In the genomic region with DNA sequence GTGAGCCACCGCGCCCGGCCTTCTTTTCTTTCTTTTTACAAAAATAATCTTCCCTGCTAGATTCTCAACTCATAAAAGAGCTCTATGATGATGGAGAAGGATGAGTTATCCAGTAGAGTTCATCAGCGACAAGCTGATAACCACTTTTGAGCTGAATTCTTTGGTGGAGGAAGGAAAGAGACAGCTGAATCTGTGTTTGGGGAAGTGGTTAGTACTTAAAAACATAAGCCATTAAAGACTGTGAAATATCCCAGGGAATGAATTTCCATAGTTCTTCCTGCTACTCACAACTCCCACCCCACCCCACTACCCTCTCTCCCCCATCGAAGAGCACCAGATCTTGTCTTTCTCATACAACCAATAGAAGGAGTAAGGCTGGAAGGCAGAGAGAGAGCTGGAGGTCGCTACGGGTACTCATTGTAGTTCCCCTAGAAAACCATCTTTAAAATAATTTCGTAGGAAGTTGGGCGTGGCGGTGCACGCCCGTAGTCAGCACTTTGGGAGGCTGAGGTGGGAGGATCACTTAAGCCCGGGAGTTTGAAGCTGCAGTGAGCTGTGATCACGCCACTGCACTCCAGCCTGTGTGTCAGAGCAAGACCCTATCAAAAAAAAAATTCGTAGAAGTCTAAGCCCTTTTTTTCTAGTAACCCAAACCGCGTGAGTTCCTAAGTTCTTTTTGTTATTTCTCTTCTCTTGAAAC, we compare ENCODE assay signal across 8 cellular contexts. TPM values are rescaled to one million over a fixed set of nuclear protein-coding genes. Genes with fewer than 3 reads are reported as not detected.
DNase-seq lines count a peak whose midpoint lies in the region; ATAC-seq and TF ChIP-seq lines count a peak whose summit lies in the region.

No MANE protein-coding gene starts in this region.

- no peaks in the 10 kb centered on the region; the same call in 1 of the 2 replicates for H3K4me1 ChIP-seq in SJCRH30

- no peaks in the 10 kb centered on the region for H3K27me3 ChIP-seq in SJCRH30

- H3K4me3 Mint-ChIP-seq in T-helper 1 cell treated with Interleukin-12 subunit alpha and Interleukin-12 subunit beta and Interleukin-4 antibody, amounts not matched to agents 30 μg/mL and 1 μg/mL, for 36 hours: peak overlapping the region; percentile 99
- H3K4me3 Mint-ChIP-seq in dendritic cell treated with granulocyte-macrophage colony-stimulating factor and Interleukin-4, amounts not matched to agents 40 ng/mL and 50 ng/mL, for 4 days: peak overlapping the region; percentile 89
- H3K4me3 Mint-ChIP-seq in nephron: peak overlapping the region; percentile 98 to 99 (median 99)

- H3K36me3 Mint-ChIP-seq in T-helper 1 cell treated with Interleukin-12 subunit alpha and Interleukin-12 subunit beta and Interleukin-4 antibody, amounts not matched to agents 30 μg/mL and 1 μg/mL, for 36 hours (ENCODE audit: low read depth): peaks cover 14% of the 10 kb centered on the region
- H3K36me3 Mint-ChIP-seq in dendritic cell treated with granulocyte-macrophage colony-stimulating factor and Interleukin-4, amounts not matched to agents 40 ng/mL and 50 ng/mL, for 4 days (ENCODE audit: low read depth): peaks cover 25% of the 10 kb centered on the region
- peaks cover 10% of the 10 kb centered on the region for H3K36me3 Mint-ChIP-seq in nephron (ENCODE audit: low read depth)

- H3K27me3 Mint-ChIP-seq in T-helper 1 cell treated with Interleukin-12 subunit alpha and Interleukin-12 subunit beta and Interleukin-4 antibody, amounts not matched to agents 30 μg/mL and 1 μg/mL, for 36 hours (ENCODE audit: low read depth): no peaks in the 10 kb centered on the region
- H3K27me3 Mint-ChIP-seq in dendritic cell treated with granulocyte-macrophage colony-stimulating factor and Interleukin-4, amounts not matched to agents 40 ng/mL and 50 ng/mL, for 4 days: no peaks in the 10 kb centered on the region
- peaks cover 3% of the 10 kb centered on the region for H3K27me3 Mint-ChIP-seq in nephron (ENCODE audit: low read depth)

- H3K9me3 Mint-ChIP-seq in T-helper 1 cell treated with Interleukin-12 subunit alpha and Interleukin-12 subunit beta and Interleukin-4 antibody, amounts not matched to agents 30 μg/mL and 1 μg/mL, for 36 hours: no peaks in the 10 kb centered on the region
- no peaks in the 10 kb centered on the region for H3K9me3 Mint-ChIP-seq in dendritic cell treated with granulocyte-macrophage colony-stimulating factor and Interleukin-4, amounts not matched to agents 40 ng/mL and 50 ng/mL, for 4 days
- no peaks in the 10 kb centered on the region for H3K9me3 Mint-ChIP-seq in nephron

- H3K4me3 ChIP-seq in SJCRH30: peak overlapping the region; percentile 77

- no peaks in the 10 kb centered on the region for H3K9me3 ChIP-seq in SJCRH30 (replicated peaks)

- peaks cover 32% of the 10 kb centered on the region for H3K4me1 Mint-ChIP-seq in T-helper 1 cell treated with Interleukin-12 subunit alpha and Interleukin-12 subunit beta and Interleukin-4 antibody, amounts not matched to agents 30 μg/mL and 1 μg/mL, for 36 hours (ENCODE audit: low read depth)
- H3K4me1 Mint-ChIP-seq in dendritic cell treated with granulocyte-macrophage colony-stimulating factor and Interleukin-4, amounts not matched to agents 40 ng/mL and 50 ng/mL, for 4 days (ENCODE audit: low read depth): peaks cover 56% of the 10 kb centered on the region
- peaks cover 33% of the 10 kb centered on the region for H3K4me1 Mint-ChIP-seq in nephron

- H3K36me3 ChIP-seq in SJCRH30: peaks cover 21% of the 10 kb centered on the region

- ATAC-seq in GM18867 (IDR thresholded peaks at IDR 0.05; ENCODE audit: unreplicated experiment): no peak

- H3K27ac Mint-ChIP-seq in T-helper 1 cell treated with Interleukin-12 subunit alpha and Interleukin-12 subunit beta and Interleukin-4 antibody, amounts not matched to agents 30 μg/mL and 1 μg/mL, for 36 hours: peak overlapping the region; percentile 95
- H3K27ac Mint-ChIP-seq in dendritic cell treated with granulocyte-macrophage colony-stimulating factor and Interleukin-4, amounts not matched to agents 40 ng/mL and 50 ng/mL, for 4 days: peak overlapping the region; percentile 88
- peak overlapping the region; percentile 44 to 85 (median 49) for H3K27ac Mint-ChIP-seq in nephron

- H3K27ac ChIP-seq in SJCRH30: peak overlapping the region; percentile 70; the same call in 1 of the 2 replicates

- intact Hi-C loops in dendritic cell treated with granulocyte-macrophage colony-stimulating factor and Interleukin-4, amounts not matched to agents 40 ng/mL and 50 ng/mL, for 4 days (cut with micrococcal nuclease): loop anchor here (1.0 to 2.0 kb wide), 2 partner anchors 15 to 47 kb away; a partner anchor contains a TSS

- DNase-seq in T-helper 1 cell (no peak), SJCRH30 (no peak), Ammon's horn (ENCODE audit: low spot score) (no peak), HuH-7 (ENCODE audit: low spot score) (no peak)

- TF ChIP-seq CTCF in nephron (IDR thresholded peaks at IDR 0.05; ENCODE audit: unreplicated experiment in 3 of 3): no peak

RNA-seq across cellular contexts. Expression of a gene that starts 0.6 kb away (rescaled TPM):
- total RNA-seq in SJCRH30 (2014; rRNA removed; shearing (Covaris generic)): 24.9 and 29.5 TPM in 2 replicates

RNA-seq across cellular contexts. Expression of a gene that starts 27.9 kb away (rescaled TPM):
- total RNA-seq in SJCRH30 (2014; rRNA removed; shearing (Covaris generic)): 297 and 308 TPM in 2 replicates

RNA-seq across cellular contexts. Expression of a gene that starts 32.0 kb away (rescaled TPM):
- total RNA-seq in SJCRH30 (2014; rRNA removed; shearing (Covaris generic)): 35.8 and 37.9 TPM in 2 replicates

RNA-seq across cellular contexts. Expression of a gene that starts 35.5 kb away (rescaled TPM):
- total RNA-seq in SJCRH30 (2014; rRNA removed; shearing (Covaris generic)): 5.0 and 5.5 TPM in 2 replicates

RNA-seq across cellular contexts. Expression of a gene that starts 54.0 kb away (rescaled TPM):
- 55.5 and 57.2 TPM in 2 replicates for total RNA-seq in SJCRH30 (2014; rRNA removed; shearing (Covaris generic))
